ENCODE assay signal across 1 cellular context in the genomic region with DNA sequence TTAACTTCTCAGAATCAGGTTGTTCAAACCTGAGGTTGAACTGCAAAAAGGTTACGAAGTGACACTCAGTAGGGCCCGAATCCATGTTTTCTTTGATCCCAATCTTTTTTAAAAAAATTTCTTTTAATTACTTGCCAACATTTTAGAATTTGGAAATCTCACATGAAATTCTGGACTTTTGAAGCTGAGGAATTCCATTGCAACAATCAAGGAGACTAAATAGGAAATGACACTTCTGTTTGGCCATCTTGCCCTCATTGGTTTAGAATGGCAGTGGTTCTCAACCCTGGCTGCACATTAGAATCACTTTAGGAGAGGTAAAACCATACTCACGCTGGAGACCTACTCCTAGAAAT.
TF ChIP-seq lines count a peak whose summit lies in the region.

No MANE protein-coding gene starts in this region.

TF ChIP-seq in GM23338, 12 proteins besides CTCF, POLR2A, EP300 and RAD21 (continued from another document):
- no peak for TF ChIP-seq ZNF462 (CRISPR knock-in tag; IDR thresholded peaks at IDR 0.05)
- no peak for TF ChIP-seq CREB1 (CRISPR knock-in tag; IDR thresholded peaks at IDR 0.05; ENCODE audit: low read depth)
